ENCODE assay signal across 8 cellular contexts in the genomic region with DNA sequence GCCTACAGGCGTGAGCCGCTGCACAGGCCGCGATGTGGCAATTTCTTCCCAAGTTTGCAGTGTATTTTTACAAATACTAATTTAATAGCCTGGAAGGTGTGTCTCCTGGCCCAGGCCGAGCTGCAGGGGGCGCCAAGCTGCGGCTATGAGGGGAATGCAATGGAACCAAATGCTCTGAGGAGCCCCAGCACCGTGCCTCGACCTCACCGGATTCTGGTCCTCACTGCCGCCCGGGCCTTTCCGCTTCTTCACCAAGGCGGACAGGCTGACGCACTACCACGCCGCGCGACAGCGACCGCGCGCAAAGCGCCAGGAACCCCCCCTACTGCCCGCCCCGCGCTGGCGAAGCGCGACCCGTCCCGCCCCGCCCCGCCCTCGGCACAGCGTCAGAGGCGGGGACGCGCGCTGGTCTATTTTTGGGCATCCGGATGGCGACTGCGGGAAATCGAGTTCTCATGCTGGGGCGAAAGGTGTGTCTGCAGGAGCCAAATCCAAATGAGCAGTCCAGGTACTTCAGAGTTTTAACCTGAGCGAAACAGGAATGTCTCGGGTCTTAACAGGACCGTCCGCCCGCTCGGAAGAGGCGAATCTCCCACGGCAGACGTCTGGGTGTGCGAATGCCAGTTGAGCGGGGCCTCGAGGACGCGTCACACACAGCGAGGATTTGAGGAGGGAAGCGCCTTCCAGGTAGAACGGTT. TPM values are rescaled to one million over a fixed set of nuclear protein-coding genes. Genes with fewer than 3 reads are reported as not detected.
DNase-seq lines count a peak whose midpoint lies in the region; ATAC-seq, FAIRE-seq and TF ChIP-seq lines count a peak whose summit lies in the region.

No MANE protein-coding gene starts in this region.

- DNase-seq in Ammon's horn (ENCODE audit: low spot score), result peak; percentile 84
- peak; percentile 74 for DNase-seq in activated CD4-positive, alpha-beta memory T cell treated with anti-CD3 and anti-CD28 coated beads, Interleukin-2, amount 10 ng/mL, durations not matched to agents 7 days and 5 days
- peak; percentile 59 to 89 (median 82) for DNase-seq in dorsolateral prefrontal cortex
- no peak for DNase-seq in HepG2 (ENCODE audit: low spot score)
- DNase-seq in stimulated activated CD4-positive, alpha-beta T cell treated with anti-CD3 and anti-CD28 coated beads, Interleukin-1b, Interleukin-23, amount 100 ng/mL, for 24 hours (ENCODE audit: low read depth in 4 of 4, low spot score in 1 of 4), result peak; percentile 35 to 54 (median 48)
- DNase-seq in NCI-H1436 treated with DMSO at 0.1 percent for 48 hours (lab: John Stamatoyannopoulos, UW), result no peak

- peaks cover 3% of the 10 kb centered on the region for H3K4me1 Mint-ChIP-seq in activated CD4-positive, alpha-beta memory T cell treated with anti-CD3 and anti-CD28 coated beads, Interleukin-2, amount 10 ng/mL, durations not matched to agents 7 days and 5 days

- H3K36me3 Mint-ChIP-seq in activated CD4-positive, alpha-beta memory T cell treated with anti-CD3 and anti-CD28 coated beads, Interleukin-2, amount 10 ng/mL, durations not matched to agents 7 days and 5 days (ENCODE audit: low read depth), result peaks cover 4% of the 10 kb centered on the region

- no peak for TF ChIP-seq RAD21 in HepG2 (CRISPR knock-in tag; IDR thresholded peaks at IDR 0.05)

- TF ChIP-seq POLR2A in HepG2 (IDR thresholded peaks at IDR 0.05; ENCODE audit: insufficient read depth in 1 of 2, low read depth in 2 of 2, low read length in 2 of 2), result no peak

- H3K27ac ChIP-seq in HUES48 (ENCODE audit: low read depth, low read length) (peak overlapping the region; percentile 64), dorsolateral prefrontal cortex (peak overlapping the region in 51 of 59 donors; percentile 10 to 87 (median 71)), HepG2 (ENCODE audit: extremely low read length, insufficient read depth, low read length) (no peak overlapping the region)

- POLR2A ChIA-PET in activated CD4-positive, alpha-beta memory T cell treated with anti-CD3 and anti-CD28 coated beads, Interleukin-2, amount 10 ng/mL, durations not matched to agents 7 days and 5 days (lab: Charles Lee), result no interaction called here
- POLR2A ChIA-PET in HepG2 (lab: Yijun Ruan, JAX), result no interaction called here

- TF ChIP-seq CTCF in dorsolateral prefrontal cortex (IDR thresholded peaks at IDR 0.05 in 54 of 56, conservative IDR thresholded peaks at IDR 0.05 in 2 of 56; ENCODE audit: low read depth in 1 of 56, partially characterized antibody in 56 of 56), result peak in 55 of 56 donors; percentile 28 to 77 (median 57)
- TF ChIP-seq CTCF in HepG2 (CRISPR knock-in tag; IDR thresholded peaks at IDR 0.05), result peak; percentile 42

- H3K36me3 ChIP-seq in HUES48 (ENCODE audit: control insufficient read depth, insufficient read depth, low read length) (no peaks in the 10 kb centered on the region), HepG2 (replicated peaks in 1 of 2; ENCODE audit: control insufficient read depth in 1 of 2, insufficient read depth in 2 of 2, low read length in 2 of 2) (no peaks in the 10 kb centered on the region)

- H3K27me3 Mint-ChIP-seq in activated CD4-positive, alpha-beta memory T cell treated with anti-CD3 and anti-CD28 coated beads, Interleukin-2, amount 10 ng/mL, durations not matched to agents 7 days and 5 days, result peaks cover 8% of the 10 kb centered on the region

- H3K4me3 Mint-ChIP-seq in activated CD4-positive, alpha-beta memory T cell treated with anti-CD3 and anti-CD28 coated beads, Interleukin-2, amount 10 ng/mL, durations not matched to agents 7 days and 5 days, result peak overlapping the region; percentile 67

- H3K27me3 ChIP-seq in HUES48 (ENCODE audit: control insufficient read depth, insufficient read depth, low read length) (no peaks in the 10 kb centered on the region), dorsolateral prefrontal cortex (no peaks in the 10 kb centered on the region), HepG2 (ENCODE audit: control insufficient read depth in 1 of 2, insufficient read depth in 2 of 2, low read length in 2 of 2) (no peaks in the 10 kb centered on the region)

- peak overlapping the region; percentile 3 for H3K27ac Mint-ChIP-seq in activated CD4-positive, alpha-beta memory T cell treated with anti-CD3 and anti-CD28 coated beads, Interleukin-2, amount 10 ng/mL, durations not matched to agents 7 days and 5 days

- H3K9me3 ChIP-seq in HUES48 (ENCODE audit: control insufficient read depth, insufficient read depth, low read length) (peaks cover 11% of the 10 kb centered on the region), HepG2 (ENCODE audit: low read length) (no peaks in the 10 kb centered on the region)

- in situ Hi-C loops in HepG2 (cut with HindIII; ENCODE audit: extremely low pct_ligation_motif_present, low pct_unique_long_range_greater_than_20kb), result no loop called here

- H3K4me1 ChIP-seq in HUES48 (ENCODE audit: control insufficient read depth, insufficient read depth, low read length) (no peaks in the 10 kb centered on the region), HepG2 (ENCODE audit: insufficient read depth, low read length) (peaks cover 22% of the 10 kb centered on the region)

- CTCF ChIA-PET in activated CD4-positive, alpha-beta memory T cell treated with anti-CD3 and anti-CD28 coated beads, Interleukin-2, amount 10 ng/mL, durations not matched to agents 7 days and 5 days (lab: Charles Lee), result interaction anchor here (0.9 to 1.1 kb wide), 2 partner anchors 11 to 12 kb away, joined by 3 read pairs; no protein-coding TSS in a partner anchor
- CTCF ChIA-PET in HepG2 (lab: Yijun Ruan, JAX; ENCODE audit: low intra/inter-chr PET ratio, low total read pairs), result no interaction called here

- intact Hi-C loops in dorsolateral prefrontal cortex (cut with DNase I), result loop anchor here in 1 of 2 donors (5.0 kb wide), 1 partner anchor 91 kb away; a partner anchor contains a TSS
- intact Hi-C loops in HepG2 (cut with micrococcal nuclease; ENCODE audit: unreplicated experiment), result no loop called here

- peak overlapping the region; percentile 91 for H3K4me3 ChIP-seq in HUES48 (ENCODE audit: low read depth, low read length)
- H3K4me3 ChIP-seq in dorsolateral prefrontal cortex, result peak overlapping the region; percentile 31 to 84 (median 69)
- H3K4me3 ChIP-seq in HepG2 (replicated peaks in 1 of 3; ENCODE audit: insufficient read depth in 1 of 3, low read depth in 2 of 3, low read length in 3 of 3), result no peak overlapping the region

- H3K4me2 ChIP-seq in HepG2 (ENCODE audit: low read depth, low read length), result no peak overlapping the region

- WGBS in HepG2 (ENCODE audit: low lambda C conversion rate), result 91% methylated on average over 62 of the region's 62 CpGs

- no peak for FAIRE-seq in HepG2 (lab: Jason Lieb, UNC)

- BruUV-seq in HepG2 (replicated peaks; lab: Mats Ljungman, UMichigan), result no TSS peak

- ATAC-seq in HepG2 (no peak), GM21825 (IDR thresholded peaks at IDR 0.05; ENCODE audit: unreplicated experiment) (no peak)

- no peaks in the 10 kb centered on the region for H3K79me2 ChIP-seq in HepG2 (ENCODE audit: insufficient read depth, low read length)

- H3K9ac ChIP-seq in HUES48 (ENCODE audit: low read depth, low read length) (peak overlapping the region; percentile 70), HepG2 (ENCODE audit: insufficient read depth, low read depth, low read length) (no peak overlapping the region)

- no peak for TF ChIP-seq EP300 in HepG2 (IDR thresholded peaks at IDR 0.05; ENCODE audit: low read depth in 2 of 2, low read length in 2 of 2)
- no peak for TF ChIP-seq EP300 in HepG2 (CRISPR knock-in tag; IDR thresholded peaks at IDR 0.05; ENCODE audit: borderline replicate concordance)

- no peaks in the 10 kb centered on the region for H4K20me1 ChIP-seq in HepG2 (ENCODE audit: insufficient read depth, low read length)

- H3K9me3 Mint-ChIP-seq in activated CD4-positive, alpha-beta memory T cell treated with anti-CD3 and anti-CD28 coated beads, Interleukin-2, amount 10 ng/mL, durations not matched to agents 7 days and 5 days, result peaks cover 16% of the 10 kb centered on the region

- no peak overlapping the region for H2AFZ ChIP-seq in HepG2 (ENCODE audit: low read length)

RNA-seq across cellular contexts. Expression of a gene that starts 31.7 kb away (rescaled TPM):
- total RNA-seq in activated CD4-positive, alpha-beta memory T cell treated with anti-CD3 and anti-CD28 coated beads, Interleukin-2, amount 10 ng/mL, durations not matched to agents 7 days and 5 days, result 10 to 100 TPM; 11.2 to 13.4 TPM
- total RNA-seq in dorsolateral prefrontal cortex (10 to 100 TPM in 11 of 120 experiments, 1 to 10 TPM in 109; 3.2 to 14.7 (median 6.5) TPM), HepG2 (2016; rRNA removed; fragmentation: Illumina TruSeq; extraction: Trizol) (11.7 and 13.2 TPM in 2 replicates)
- total RNA-seq in HepG2 (2016; cell fraction: cytosol; rRNA removed; fragmentation: Illumina TruSeq; extraction: Trizol; ENCODE audit: low read depth), result 15.9 and 16.8 TPM in 2 replicates
- total RNA-seq in HepG2 (2016; cell fraction: insoluble cytoplasmic fraction; rRNA removed; fragmentation: Illumina TruSeq; extraction: Trizol), result 10.6 and 12.1 TPM in 2 replicates
- 24.0 and 25.3 TPM in 2 replicates for total RNA-seq in HepG2 (2016; cell fraction: membrane; rRNA removed; fragmentation: Illumina TruSeq; extraction: Trizol)
- total RNA-seq in HepG2 (2016; cell fraction: nucleus; rRNA removed; fragmentation: Illumina TruSeq; extraction: Trizol), result 6.0 and 7.6 TPM in 2 replicates
- 8.6 and 11.0 TPM in 2 replicates for polyA plus RNA-seq in HepG2 (2011; rRNA removed)
- 5.9 and 7.2 TPM in 2 replicates for polyA plus RNA-seq in HepG2 (2011; cell fraction: cytosol; rRNA removed)
- polyA plus RNA-seq in HepG2 (2011; cell fraction: nucleus; rRNA removed), result 2.4 TPM in 2 replicates
- 8.8 TPM in 2 replicates for polyA plus RNA-seq in HepG2 (2012)
- 20.7 and 22.7 TPM in 2 replicates for polyA plus RNA-seq in HepG2 (2016; cell fraction: cytosol; fragmentation: Illumina TruSeq; extraction: Trizol; ENCODE audit: low read depth)
- polyA plus RNA-seq in HepG2 (2016; cell fraction: insoluble cytoplasmic fraction; fragmentation: Illumina TruSeq; extraction: Trizol; ENCODE audit: low read depth), result 11.9 and 12.8 TPM in 2 replicates
- polyA plus RNA-seq in HepG2 (2016; cell fraction: membrane; fragmentation: Illumina TruSeq; extraction: Trizol; ENCODE audit: low read depth), result 23.2 and 23.8 TPM in 2 replicates
- 9.7 and 12.0 TPM in 2 replicates for polyA plus RNA-seq in HepG2 (2016; cell fraction: nucleus; fragmentation: Illumina TruSeq; extraction: Trizol; ENCODE audit: insufficient read depth, low read depth)
- polyA minus RNA-seq in HepG2 (2011; rRNA and poly(A)+ RNA removed; ENCODE audit: low replicate concordance), result 4.7 and 8.0 TPM in 2 replicates
- 6.9 and 8.5 TPM in 2 replicates for polyA minus RNA-seq in HepG2 (2011; cell fraction: cytosol; rRNA and poly(A)+ RNA removed)
- 3.1 and 3.7 TPM in 2 replicates for polyA minus RNA-seq in HepG2 (2011; cell fraction: nucleus; rRNA and poly(A)+ RNA removed)

Comparison
In these comparisons a context has a peak if more than half of its experiments do, and no peak if none do; other contexts are left out.
1. DNase-seq: peak in Ammon's horn (single experiment), activated CD4-positive, alpha-beta memory T cell treated with anti-CD3 and anti-CD28 coated beads, Interleukin-2, amount 10 ng/mL, durations not matched to agents 7 days and 5 days (single experiment), dorsolateral prefrontal cortex (10 of 10) and stimulated activated CD4-positive, alpha-beta T cell treated with anti-CD3 and anti-CD28 coated beads, Interleukin-1b, Interleukin-23, amount 100 ng/mL, for 24 hours (4 of 4); none in HepG2 (single experiment) and NCI-H1436 treated with DMSO at 0.1 percent for 48 hours (single experiment).
2. H3K4me3 ChIP-seq: peak in HUES48 (single experiment) and dorsolateral prefrontal cortex (59 of 59); none in HepG2 (0 of 3).